ENCODE assay signal across 8 cellular contexts in the genomic region with DNA sequence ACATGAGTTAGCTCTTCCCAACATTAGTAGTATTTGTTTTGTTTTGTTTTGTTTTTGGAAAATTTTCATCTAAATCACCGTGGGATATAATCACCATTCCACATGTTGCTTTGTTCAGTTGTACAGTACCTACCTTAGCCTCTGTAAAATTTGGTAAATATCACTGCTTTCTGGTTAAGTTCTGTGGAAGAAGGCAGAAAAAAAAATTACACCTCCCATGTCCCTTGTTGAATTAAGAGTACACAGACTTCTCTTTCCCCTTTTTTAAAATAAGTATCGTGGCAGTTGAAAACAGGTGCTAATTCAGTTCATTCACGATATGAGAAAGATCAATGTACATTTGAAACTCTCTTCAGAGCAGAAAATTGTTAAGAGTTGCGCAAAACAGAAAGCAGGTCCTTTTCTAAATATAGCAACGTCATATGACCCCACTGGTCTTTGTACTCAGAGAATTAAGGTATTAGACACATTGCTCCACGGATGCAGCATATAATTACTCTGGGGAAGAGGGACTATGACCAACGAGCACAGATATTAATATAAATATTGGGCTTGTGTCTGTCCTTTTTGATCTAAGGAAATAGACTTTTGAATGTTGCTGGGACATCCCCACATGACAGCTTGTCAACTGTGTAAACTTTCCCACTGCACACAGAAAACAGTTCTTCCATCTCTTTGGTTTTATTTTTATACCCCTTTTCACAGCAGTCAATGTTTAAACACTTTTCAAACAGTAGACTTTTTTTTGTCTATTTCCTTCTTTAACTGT. TPM values are rescaled to one million over a fixed set of nuclear protein-coding genes. Genes with fewer than 3 reads are reported as not detected.
A peak's percentile ranks its signal among the peaks of the same experiment; 100 is the strongest.
DNase-seq lines count a peak whose midpoint lies in the region; ATAC-seq, FAIRE-seq and TF ChIP-seq lines count a peak whose summit lies in the region.

No MANE protein-coding gene starts in this region.

- no peaks in the 10 kb centered on the region for H3K9me3 ChIP-seq in CD8-positive, alpha-beta T cell (ENCODE audit: low read length)
- H3K9me3 ChIP-seq in SK-N-SH (no peaks in the 10 kb centered on the region), kidney (ENCODE audit: control insufficient read depth in 1 of 2, low read length in 2 of 2) (no peaks in the 10 kb centered on the region)

- peak; percentile 72 for ATAC-seq in CD8-positive, alpha-beta T cell
- ATAC-seq in GM19324 (IDR thresholded peaks at IDR 0.05; ENCODE audit: low FRiP score, unreplicated experiment) (peak; percentile 55), HG03139 (IDR thresholded peaks at IDR 0.05; ENCODE audit: unreplicated experiment) (peak; percentile 69)

- no peak overlapping the region for H3K4me2 ChIP-seq in SK-N-SH

- FAIRE-seq in kidney (lab: Jason Lieb, UNC) = no peak

- H3F3A ChIP-seq in SK-N-SH (replicated peaks; ENCODE audit: insufficient read depth) = peaks cover 20% of the 10 kb centered on the region

- H3K36me3 Mint-ChIP-seq in CD8-positive, alpha-beta T cell = no peaks in the 10 kb centered on the region
- H3K36me3 Mint-ChIP-seq in type B pancreatic cell = no peaks in the 10 kb centered on the region

- peak overlapping the region; percentile 71; the same call in 1 of the 2 replicates for H2AFZ ChIP-seq in SK-N-SH (ENCODE audit: low read depth)

- H3K4me1 Mint-ChIP-seq in CD8-positive, alpha-beta T cell (ENCODE audit: low read depth) = peaks cover 45% of the 10 kb centered on the region
- H3K4me1 Mint-ChIP-seq in type B pancreatic cell (ENCODE audit: unreplicated experiment) = peaks cover 35% of the 10 kb centered on the region

- H3K4me3 ChIP-seq in CD8-positive, alpha-beta T cell (ENCODE audit: low read depth, low read length) = peak overlapping the region; percentile 28
- H3K4me3 ChIP-seq in SK-N-SH (ENCODE audit: low read depth in 2 of 2, low read length in 1 of 2) = no peak overlapping the region
- H3K4me3 ChIP-seq in kidney (ENCODE audit: low read length in 2 of 2) = peak overlapping the region; percentile 32 to 47

- no peak for TF ChIP-seq RAD21 in SK-N-SH (IDR thresholded peaks at IDR 0.05; ENCODE audit: low read length)

- no peaks in the 10 kb centered on the region for H3K27me3 ChIP-seq in CD8-positive, alpha-beta T cell (ENCODE audit: insufficient read depth, low read length)
- H3K27me3 ChIP-seq in SK-N-SH (ENCODE audit: insufficient read depth) = no peaks in the 10 kb centered on the region

- peak overlapping the region; percentile 66 for H3K4me3 Mint-ChIP-seq in CD8-positive, alpha-beta T cell
- peak overlapping the region; percentile 16 for H3K4me3 Mint-ChIP-seq in type B pancreatic cell

- H4K20me1 ChIP-seq in SK-N-SH (ENCODE audit: insufficient read depth) = no peaks in the 10 kb centered on the region

- peak overlapping the region; percentile 93 for H3K27ac Mint-ChIP-seq in CD8-positive, alpha-beta T cell
- H3K27ac Mint-ChIP-seq in type B pancreatic cell = peak overlapping the region; percentile 84

- H3K27me3 Mint-ChIP-seq in CD8-positive, alpha-beta T cell (ENCODE audit: low read depth) = no peaks in the 10 kb centered on the region
- no peaks in the 10 kb centered on the region for H3K27me3 Mint-ChIP-seq in type B pancreatic cell

- H3K9me3 Mint-ChIP-seq in CD8-positive, alpha-beta T cell = no peaks in the 10 kb centered on the region
- no peaks in the 10 kb centered on the region for H3K9me3 Mint-ChIP-seq in type B pancreatic cell

- H3K79me2 ChIP-seq in SK-N-SH (ENCODE audit: insufficient read depth) = no peaks in the 10 kb centered on the region

- H3K36me3 ChIP-seq in CD8-positive, alpha-beta T cell (ENCODE audit: insufficient read depth, low read length) = no peaks in the 10 kb centered on the region
- no peaks in the 10 kb centered on the region for H3K36me3 ChIP-seq in SK-N-SH (replicated peaks in 1 of 2; ENCODE audit: control insufficient read depth in 1 of 2, insufficient read depth in 2 of 2, low read length in 1 of 2)
- no peaks in the 10 kb centered on the region for H3K36me3 ChIP-seq in kidney (ENCODE audit: control insufficient read depth in 1 of 2, insufficient read depth in 2 of 2, low read length in 2 of 2)

- H3K27ac ChIP-seq in CD8-positive, alpha-beta T cell (ENCODE audit: low read depth, low read length) = peak overlapping the region; percentile 56
- H3K27ac ChIP-seq in SK-N-SH (ENCODE audit: low read depth in 2 of 2, low read length in 1 of 2) (0 out of 4 replicates have a peak overlapping the region, but pooled peaks have one; percentile 3 to 9), kidney (ENCODE audit: low read depth in 2 of 2, low read length in 2 of 2) (peak overlapping the region; percentile 24 to 84)

- no peak for TF ChIP-seq EP300 in SK-N-SH (IDR thresholded peaks at IDR 0.05; ENCODE audit: borderline replicate concordance in 1 of 2, low read depth in 1 of 2, low read length in 1 of 2)

- intact Hi-C loops in CD8-positive, alpha-beta T cell (cut with DNase I, micrococcal nuclease) = loop anchor here in 1 of 2 experiments (1.0 to 2.0 kb wide), 2 partner anchors 9 to 57 kb away; no protein-coding TSS in a partner anchor
- intact Hi-C loops in kidney (cut with DNase I) = no loop called here

- peaks cover 40% of the 10 kb centered on the region for H3K4me1 ChIP-seq in CD8-positive, alpha-beta T cell (ENCODE audit: insufficient read depth, low read length)
- peaks cover 5 to 34% of the 10 kb centered on the region in 2 experiments; a peak in 2 of 4 replicates for H3K4me1 ChIP-seq in SK-N-SH (ENCODE audit: control insufficient read depth in 1 of 2, insufficient read depth in 2 of 2, low read depth in 1 of 2, low read length in 1 of 2)
- H3K4me1 ChIP-seq in kidney (ENCODE audit: control insufficient read depth in 1 of 2, insufficient read depth in 1 of 2, low read depth in 1 of 2, low read length in 2 of 2) = peaks cover 8 to 9% of the 10 kb centered on the region in 2 donors

- H3K9ac ChIP-seq in SK-N-SH = no peak overlapping the region
- H3K9ac ChIP-seq in kidney (ENCODE audit: low read length in 2 of 2) = peak overlapping the region; percentile 0 to 60

- no peaks in the 10 kb centered on the region for H3K9me2 ChIP-seq in SK-N-SH

- no peak for TF ChIP-seq CTCF in CD8-positive, alpha-beta T cell (IDR thresholded peaks at IDR 0.05)
- TF ChIP-seq CTCF in SK-N-SH (IDR thresholded peaks at IDR 0.05) = no peak
- no peak for TF ChIP-seq CTCF in kidney (IDR thresholded peaks at IDR 0.05; ENCODE audit: borderline replicate concordance, extremely low read depth, insufficient read depth)
- TF ChIP-seq CTCF in type B pancreatic cell (conservative IDR thresholded peaks at IDR 0.05) = no peak

- 50% methylated on average over 7 of the region's 7 CpGs for WGBS in SK-N-SH (ENCODE audit: low lambda C conversion rate)

- CTCF ChIA-PET in CD8-positive, alpha-beta T cell (lab: Charles Lee) = interaction anchor here (0.9 to 1.3 kb wide), 3 partner anchors 13 to 264 kb away, joined by 3 to 5 read pairs (median 3); no protein-coding TSS in a partner anchor
- CTCF ChIA-PET in SK-N-SH (lab: Yijun Ruan, JAX) = interaction anchor here (1.6 kb wide), 1 partner anchor 12 kb away, joined by 3 read pairs; no protein-coding TSS in a partner anchor

- POLR2A ChIA-PET in CD8-positive, alpha-beta T cell (lab: Charles Lee) = interaction anchor here (0.6 to 3.6 kb wide), 7 partner anchors 9 to 283 kb away, joined by 3 to 19 read pairs (median 5); no protein-coding TSS in a partner anchor
- POLR2A ChIA-PET in SK-N-SH (lab: Yijun Ruan, JAX) = no interaction called here

- DNase-seq in CD8-positive, alpha-beta T cell = no peak
- DNase-seq in SK-N-SH (no peak), kidney (no peak), type B pancreatic cell (ENCODE audit: extremely low spot score, unreplicated experiment) (no peak), NCI-H345 treated with DMSO at 0.1 percent for 48 hours (lab: John Stamatoyannopoulos, UW; ENCODE audit: unreplicated experiment) (no peak)
- no peak for DNase-seq in stimulated activated CD4-positive, alpha-beta T cell treated with anti-CD3 and anti-CD28 coated beads, Interleukin-4, amount 100 ng/mL, for 4 hours

TF ChIP-seq in SK-N-SH, 30 proteins besides CTCF, POLR2A, EP300 and RAD21:
- TF ChIP-seq, protein P1, sequence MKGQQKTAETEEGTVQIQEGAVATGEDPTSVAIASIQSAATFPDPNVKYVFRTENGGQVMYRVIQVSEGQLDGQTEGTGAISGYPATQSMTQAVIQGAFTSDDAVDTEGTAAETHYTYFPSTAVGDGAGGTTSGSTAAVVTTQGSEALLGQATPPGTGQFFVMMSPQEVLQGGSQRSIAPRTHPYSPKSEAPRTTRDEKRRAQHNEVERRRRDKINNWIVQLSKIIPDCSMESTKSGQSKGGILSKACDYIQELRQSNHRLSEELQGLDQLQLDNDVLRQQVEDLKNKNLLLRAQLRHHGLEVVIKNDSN (IDR thresholded peaks at IDR 0.05; ENCODE audit: borderline replicate concordance, low read depth) = peak; percentile 41; the same call in 1 of the 2 replicates
- no peak for TF ChIP-seq GATA2 (CRISPR knock-in tag; IDR thresholded peaks at IDR 0.05)
- TF ChIP-seq MEF2A (IDR thresholded peaks at IDR 0.05; ENCODE audit: borderline replicate concordance, low read depth) = peak; percentile 61; the same call in 1 of the 2 replicates

RNA-seq across cellular contexts. Expression of a gene that starts 58.6 kb away (rescaled TPM):
- total RNA-seq in CD8-positive, alpha-beta T cell = 10 to 100 TPM; 71.8 to 79.9 TPM
- polyA plus RNA-seq in SK-N-SH (2012; rRNA removed) (6.9 and 7.1 TPM in 2 replicates), kidney (ENCODE audit: insufficient read depth, low read depth, low replicate concordance) (5.0 TPM)
- polyA plus RNA-seq in SK-N-SH (2012; cell fraction: cytosol; rRNA removed) = 7.6 and 8.5 TPM in 2 replicates
- polyA plus RNA-seq in SK-N-SH (2012; cell fraction: nucleus; rRNA removed) = 13.4 and 14.5 TPM in 2 replicates
- total RNA-seq in kidney (60.9 TPM), type B pancreatic cell (ENCODE audit: low replicate concordance) (32.8 and 78.1 TPM in 2 replicates)

Comparison
In these comparisons a context has a peak if more than half of its experiments do, and no peak if none do; other contexts are left out.
1. H3K27ac ChIP-seq: peak in every context shown above with its lines; median percentile 56 in CD8-positive, alpha-beta T cell; 54 in kidney; 6 in SK-N-SH.
2. H3K4me3 ChIP-seq: peak in CD8-positive, alpha-beta T cell (single experiment) and kidney (2 of 2); none in SK-N-SH (0 of 2).
3. Peak in every context shown above with its lines, with median percentiles within 50 percentile points of each other: ATAC-seq.